ENCODE assay signal across 8 cellular contexts in genomic region chr14:64387232-64387737, GRCh38. TPM values are rescaled to one million over a fixed set of nuclear protein-coding genes. Genes with fewer than 3 reads are reported as not detected.
DNase-seq lines count a peak whose midpoint lies in the region; ATAC-seq and TF ChIP-seq lines count a peak whose summit lies in the region.

No MANE protein-coding gene starts in this region.

- H3K27ac ChIP-seq in RWPE1 = peak overlapping the region; percentile 92

- no peaks in the 10 kb centered on the region for H3K27me3 Mint-ChIP-seq in activated CD4-positive, alpha-beta T cell treated with anti-CD3 and anti-CD28 coated beads, Interleukin-2, amount 10 ng/mL, durations not matched to agents 7 days and 5 days
- H3K27me3 Mint-ChIP-seq in effector memory CD8-positive, alpha-beta T cell = no peaks in the 10 kb centered on the region

- peaks cover 26% of the 10 kb centered on the region for H3K36me3 Mint-ChIP-seq in activated CD4-positive, alpha-beta T cell treated with anti-CD3 and anti-CD28 coated beads, Interleukin-2, amount 10 ng/mL, durations not matched to agents 7 days and 5 days (ENCODE audit: low read depth)
- H3K36me3 Mint-ChIP-seq in effector memory CD8-positive, alpha-beta T cell (ENCODE audit: insufficient read depth) = peaks cover 15% of the 10 kb centered on the region

- POLR2A ChIA-PET in activated CD4-positive, alpha-beta T cell treated with anti-CD3 and anti-CD28 coated beads, Interleukin-2, amount 10 ng/mL, durations not matched to agents 7 days and 5 days (lab: Charles Lee) = interaction anchor here (0.5 to 1.5 kb wide), 2 partner anchors 34 to 49 kb away, joined by 3 to 4 read pairs; no protein-coding TSS in a partner anchor
- POLR2A ChIA-PET in RWPE1 (lab: Yijun Ruan, JAX; ENCODE audit: low non-redundant PET) = interaction anchor here (0.6 to 1.2 kb wide), 2 partner anchors 40 to 49 kb away, joined by 3 to 4 read pairs; no protein-coding TSS in a partner anchor

- H3K4me3 Mint-ChIP-seq in activated CD4-positive, alpha-beta T cell treated with anti-CD3 and anti-CD28 coated beads, Interleukin-2, amount 10 ng/mL, durations not matched to agents 7 days and 5 days = peak overlapping the region; percentile 98
- peak overlapping the region; percentile 100 for H3K4me3 Mint-ChIP-seq in effector memory CD8-positive, alpha-beta T cell

- CTCF ChIA-PET in activated CD4-positive, alpha-beta T cell treated with anti-CD3 and anti-CD28 coated beads, Interleukin-2, amount 10 ng/mL, durations not matched to agents 7 days and 5 days (lab: Charles Lee) = interaction anchor here (0.7 to 2.2 kb wide), 8 partner anchors 9 to 72 kb away, joined by 3 to 6 read pairs (median 3); no protein-coding TSS in a partner anchor
- CTCF ChIA-PET in RWPE1 (lab: Yijun Ruan, JAX) = interaction anchor here (0.6 to 1.2 kb wide), 2 partner anchors 49 to 260 kb away, joined by 4 read pairs; no protein-coding TSS in a partner anchor

- H3K4me1 Mint-ChIP-seq in activated CD4-positive, alpha-beta T cell treated with anti-CD3 and anti-CD28 coated beads, Interleukin-2, amount 10 ng/mL, durations not matched to agents 7 days and 5 days = peaks cover 47% of the 10 kb centered on the region
- H3K4me1 Mint-ChIP-seq in effector memory CD8-positive, alpha-beta T cell (ENCODE audit: low read depth in 2 of 2) = peaks cover 26 to 35% of the 10 kb centered on the region in 2 donors

- DNase-seq in activated CD4-positive, alpha-beta T cell treated with anti-CD3 and anti-CD28 coated beads, Interleukin-2, amount 10 ng/mL, durations not matched to agents 7 days and 5 days = peak; percentile 19
- no peak for DNase-seq in activated CD4-positive, alpha-beta T cell treated with anti-CD3 and anti-CD28 coated beads, Interleukin-2, amount 50 U/mL, for 4 hours
- DNase-seq in RWPE1 (ENCODE audit: low spot score) (peak; percentile 20), mucosa of gallbladder (ENCODE audit: low spot score) (peak; percentile 11), SKM-1 (lab: John Stamatoyannopoulos, UW; ENCODE audit: unreplicated experiment) (no peak)
- peak in 1 of 3 experiments; percentile 1 for DNase-seq in effector memory CD8-positive, alpha-beta T cell

- peak overlapping the region; percentile 96 for H3K27ac Mint-ChIP-seq in activated CD4-positive, alpha-beta T cell treated with anti-CD3 and anti-CD28 coated beads, Interleukin-2, amount 10 ng/mL, durations not matched to agents 7 days and 5 days
- peak overlapping the region; percentile 96 to 98 for H3K27ac Mint-ChIP-seq in effector memory CD8-positive, alpha-beta T cell

- ATAC-seq in HG03103 (IDR thresholded peaks at IDR 0.05; ENCODE audit: low read depth, unreplicated experiment) = peak; percentile 3
- peak; percentile 48 for ATAC-seq in effector memory CD8-positive, alpha-beta T cell (replicated peaks)
- no peak for ATAC-seq in HG02938 (IDR thresholded peaks at IDR 0.05; ENCODE audit: unreplicated experiment)

- no peak for TF ChIP-seq CTCF in RWPE1 (conservative IDR thresholded peaks at IDR 0.05; ENCODE audit: low read depth)

- H3K9me3 Mint-ChIP-seq in activated CD4-positive, alpha-beta T cell treated with anti-CD3 and anti-CD28 coated beads, Interleukin-2, amount 10 ng/mL, durations not matched to agents 7 days and 5 days = no peaks in the 10 kb centered on the region
- H3K9me3 Mint-ChIP-seq in effector memory CD8-positive, alpha-beta T cell = no peaks in the 10 kb centered on the region

RNA-seq across cellular contexts. Expression of gene MTHFD1, which starts 0.9 kb away (rescaled TPM):
- total RNA-seq in activated CD4-positive, alpha-beta T cell treated with anti-CD3 and anti-CD28 coated beads, Interleukin-2, amount 10 ng/mL, durations not matched to agents 7 days and 5 days = 100 to 1,000 TPM; 165 to 166 TPM
- 40.7 TPM for total RNA-seq in mucosa of gallbladder

Comparison
In these comparisons a context has a peak if more than half of its experiments do, and no peak if none do; other contexts are left out.
1. DNase-seq: peak in activated CD4-positive, alpha-beta T cell treated with anti-CD3 and anti-CD28 coated beads, Interleukin-2, amount 10 ng/mL, durations not matched to agents 7 days and 5 days (single experiment), RWPE1 (single experiment) and mucosa of gallbladder (single experiment); none in activated CD4-positive, alpha-beta T cell treated with anti-CD3 and anti-CD28 coated beads, Interleukin-2, amount 50 U/mL, for 4 hours (0 of 2) and SKM-1 (single experiment).